8 cellular contexts compared by ENCODE assay signal in genomic region chr3:177618873-177619771, GRCh38.
DNase-seq lines count a peak whose midpoint lies in the region; ATAC-seq and TF ChIP-seq lines count a peak whose summit lies in the region.

No MANE protein-coding gene starts in this region.

- ATAC-seq in HG02759 (IDR thresholded peaks at IDR 0.05; ENCODE audit: unreplicated experiment) = no peak

- no peak for TF ChIP-seq CTCF in brain (conservative IDR thresholded peaks at IDR 0.05)

- no peaks in the 10 kb centered on the region for H3K27me3 Mint-ChIP-seq in brain

- DNase-seq in HS-27A (ENCODE audit: low read depth) (peak; percentile 33), kidney tubule cell (ENCODE audit: low spot score) (peak; percentile 51), substantia nigra (lab: John Stamatoyannopoulos, UW) (peak in 3 of 49 donors; percentile 21 to 44 (median 36)), SW480 (ENCODE audit: low spot score) (no peak), NCI-H2227 (lab: John Stamatoyannopoulos, UW; ENCODE audit: unreplicated experiment) (no peak), NK-92 (lab: John Stamatoyannopoulos, UW; ENCODE audit: unreplicated experiment) (no peak)

- H3K9me3 Mint-ChIP-seq in brain = peaks cover 0 to 8% (median 0%) of the 10 kb centered on the region in 5 experiments

- no peaks in the 10 kb centered on the region for H3K36me3 Mint-ChIP-seq in brain

- H3K27ac Mint-ChIP-seq in brain = peak overlapping the region; percentile 4 to 94 (median 90)

- H3K4me1 Mint-ChIP-seq in brain = peaks cover 63% of the 10 kb centered on the region

- H3K4me3 Mint-ChIP-seq in brain = peak overlapping the region in 3 of 5 experiments; percentile 8 to 49 (median 22)

- H3K27ac ChIP-seq in substantia nigra (ENCODE audit: low read depth, low read length, poor library complexity, severe bottlenecking) = peak overlapping the region; percentile 56

Comparison
In these comparisons a context has a peak if more than half of its experiments do, and no peak if none do; other contexts are left out.
1. DNase-seq: peak in HS-27A (single experiment) and kidney tubule cell (single experiment); none in SW480 (single experiment), NCI-H2227 (single experiment) and NK-92 (single experiment).